In the genomic region with DNA sequence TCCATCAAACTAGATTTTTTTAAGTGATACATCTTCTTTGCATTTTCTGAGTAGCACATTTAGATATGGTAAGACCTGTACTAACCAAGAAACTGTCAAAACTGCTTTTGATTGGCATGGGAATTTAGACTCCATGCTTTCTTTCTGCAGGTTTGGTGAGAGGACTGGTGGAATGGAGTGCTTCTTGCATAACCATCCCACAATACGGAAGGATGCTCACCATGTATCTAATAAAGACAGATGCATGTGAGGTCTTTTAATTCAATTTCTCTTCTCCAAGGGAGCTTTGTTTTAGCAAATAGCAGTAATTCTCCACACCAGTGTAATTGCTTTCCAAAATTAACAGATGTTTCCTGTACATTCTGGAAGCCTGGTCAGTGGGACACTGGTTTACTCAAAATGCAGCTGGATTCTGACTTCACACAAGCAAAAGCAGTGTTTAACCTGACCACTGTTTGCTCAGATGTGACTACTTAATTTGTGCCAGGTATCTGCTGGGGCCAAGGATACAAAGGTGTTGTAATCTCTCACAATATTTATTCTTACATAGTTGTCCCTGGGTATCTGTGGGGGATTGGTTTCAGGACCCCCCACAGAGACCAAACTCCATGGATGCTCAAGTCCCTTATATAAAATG, we compare ENCODE assay signal across 24 cellular contexts.
"Had no signal": no experiment of that assay in that cellular context is flagged by ENCODE, and none has a peak within 500 bp of the region (broad histone marks: within the 10 kb centered on the region; RNA-seq: fewer than 3 reads in every experiment).

No MANE protein-coding gene starts in this region.

- H3K9me3 ChIP-seq: adrenal gland, ascending aorta, esophagus squamous epithelium, gastrocnemius medialis, heart left ventricle, neutrophil, ovary, prostate gland, thyroid gland had no signal

- FAIRE-seq: islet of Langerhans, urothelium cell line had no signal

- DNase-seq: activated CD4-positive, alpha-beta T cell treated with anti-CD3 and anti-CD28 coated beads, Interleukin-2, amount 50 U/mL, for 48 hours; activated CD8-positive, alpha-beta memory T cell treated with anti-CD3 and anti-CD28 coated beads, Interleukin-2, amount 50 U/mL, for 48 hours; activated naive CD4-positive, alpha-beta T cell; activated T-cell treated with anti-CD3 and anti-CD28 coated beads, Interleukin-2, amount 50 U/mL, for 4 hours; adrenal gland; brain microvascular endothelial cell; caudate nucleus; esophagus squamous epithelium; gastrocnemius medialis; heart left ventricle; left colon; midbrain; natural killer cell; ovary; stimulated activated CD4-positive, alpha-beta T cell treated with anti-CD3 and anti-CD28 coated beads, Interleukin-12 subunit alpha, Interleukin-12 subunit beta, amount 100 ng/mL, for 4 hours; substantia nigra; T-helper 9 cell; thyroid gland had no signal

- H3K4me1 ChIP-seq: ascending aorta, esophagus squamous epithelium, gastrocnemius medialis, prostate gland had no signal

- H3K36me3 ChIP-seq: adrenal gland, brain microvascular endothelial cell, esophagus squamous epithelium, gastrocnemius medialis, heart left ventricle, neutrophil, ovary, prostate gland, thyroid gland had no signal

- H3K27me3 ChIP-seq: adrenal gland, ascending aorta, brain microvascular endothelial cell, esophagus squamous epithelium, gastrocnemius medialis, heart left ventricle, neutrophil, ovary, thyroid gland had no signal

- ATAC-seq: activated T-cell treated with anti-CD3 and anti-CD28 coated beads, Interleukin-2, amount 50 U/mL, for 4 hours; gastrocnemius medialis; heart left ventricle; left colon; natural killer cell had no signal

- H3K4me3 ChIP-seq: adrenal gland, ascending aorta, esophagus squamous epithelium, gastrocnemius medialis, heart left ventricle, lung, ovary, prostate gland, thyroid gland had no signal

- H3K27ac ChIP-seq: adrenal gland, ascending aorta, brain microvascular endothelial cell, esophagus squamous epithelium, gastrocnemius medialis, heart left ventricle, neutrophil, ovary, prostate gland, thyroid gland had no signal
